Comparison of ENCODE assay signal across 8 cellular contexts in the genomic region with DNA sequence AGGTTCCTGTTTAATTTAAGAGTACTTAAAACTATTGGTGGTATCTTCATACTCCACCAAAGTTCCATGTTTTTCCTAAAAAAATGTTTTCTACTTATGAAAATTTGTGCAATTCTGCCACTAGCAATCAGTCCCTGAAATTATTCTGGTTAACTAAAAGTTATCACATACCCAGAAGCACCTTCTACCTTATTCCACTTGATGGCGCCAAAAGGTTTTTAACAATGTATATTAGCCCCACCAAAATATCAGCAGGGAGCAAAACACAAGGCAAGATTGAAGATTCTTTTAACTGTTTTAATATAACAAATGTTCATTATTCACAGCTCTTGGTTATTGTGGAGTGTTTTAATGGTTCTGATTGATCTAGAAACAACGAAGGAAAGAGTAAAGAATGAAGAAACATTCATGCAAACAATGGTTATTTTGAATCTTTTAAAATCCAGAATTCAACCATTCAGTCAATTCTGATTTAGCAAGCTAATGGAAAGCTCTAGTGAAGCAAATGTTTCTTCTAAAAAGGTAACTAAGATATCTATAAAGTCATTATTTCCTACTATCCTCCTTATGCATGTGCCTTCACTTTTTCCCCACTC.
DNase-seq lines count a peak whose midpoint lies in the region; ATAC-seq and TF ChIP-seq lines count a peak whose summit lies in the region.

No MANE protein-coding gene starts in this region.

- CTCF ChIA-PET in Calu3 (lab: Charles Lee) = interaction anchor here (1.3 kb wide), 1 partner anchor 191 kb away, joined by 6 read pairs; no protein-coding TSS in a partner anchor
- CTCF ChIA-PET in MCF 10A (lab: Yijun Ruan, JAX) = interaction anchor here (0.6 to 6.9 kb wide), 18 partner anchors 8 to 1022 kb away, joined by 3 to 105 read pairs (median 3); no protein-coding TSS in a partner anchor

- H3K9me3 Mint-ChIP-seq in Calu3 (ENCODE audit: low read depth, unreplicated experiment) (no peaks in the 10 kb centered on the region), MCF 10A (ENCODE audit: unreplicated experiment) (no peaks in the 10 kb centered on the region)

- no peak overlapping the region for H3K27ac Mint-ChIP-seq in Calu3 (ENCODE audit: unreplicated experiment)
- no peak overlapping the region for H3K27ac Mint-ChIP-seq in MCF 10A (ENCODE audit: low read depth, unreplicated experiment)

- peak; percentile 25 for DNase-seq in Calu3
- DNase-seq in NCI-H82 (lab: John Stamatoyannopoulos, UW) = peak; percentile 81
- peak; percentile 68 for DNase-seq in MCF 10A (ENCODE audit: unreplicated experiment)
- DNase-seq in inferior parietal cortex (ENCODE audit: extremely low spot score) = peak; percentile 87
- DNase-seq in substantia nigra (lab: John Stamatoyannopoulos, UW) = peak in 3 of 49 donors; percentile 1 to 30 (median 10)
- DNase-seq in OCI-M2 (lab: John Stamatoyannopoulos, UW; ENCODE audit: unreplicated experiment) = no peak

- BruUV-seq in Calu3 (replicated peaks; lab: Mats Ljungman, UMichigan) = no TSS peak
- no TSS peak for BruUV-seq in MCF 10A (replicated peaks; lab: Mats Ljungman, UMichigan)

- peak overlapping the region; percentile 58 for H3K27ac ChIP-seq in substantia nigra (ENCODE audit: low read depth, low read length, poor library complexity, severe bottlenecking)

- peak; percentile 24 for TF ChIP-seq CTCF in Calu3 (IDR thresholded peaks at IDR 0.05; ENCODE audit: unreplicated experiment)
- TF ChIP-seq CTCF in MCF 10A (IDR thresholded peaks at IDR 0.05; ENCODE audit: unreplicated experiment) = peak; percentile 62

- no peaks in the 10 kb centered on the region for H3K27me3 Mint-ChIP-seq in Calu3 (ENCODE audit: unreplicated experiment)
- H3K27me3 Mint-ChIP-seq in MCF 10A (ENCODE audit: insufficient read depth, unreplicated experiment) = no peaks in the 10 kb centered on the region

- no peaks in the 10 kb centered on the region for H3K4me1 Mint-ChIP-seq in Calu3 (ENCODE audit: low read depth, unreplicated experiment)
- H3K4me1 Mint-ChIP-seq in MCF 10A (ENCODE audit: insufficient read depth, unreplicated experiment) = no peaks in the 10 kb centered on the region

- H3K36me3 Mint-ChIP-seq in Calu3 (ENCODE audit: insufficient read depth, unreplicated experiment) (no peaks in the 10 kb centered on the region), MCF 10A (ENCODE audit: insufficient read depth, unreplicated experiment) (no peaks in the 10 kb centered on the region)

- intact Hi-C loops in Calu3 (cut with micrococcal nuclease; ENCODE audit: unreplicated experiment) = loop anchor here (1.0 to 10.0 kb wide), 3 partner anchors 192 to 823 kb away; no protein-coding TSS in a partner anchor
- intact Hi-C loops in MCF 10A (cut with micrococcal nuclease) = loop anchor here (1.0 to 5.0 kb wide), 3 partner anchors 191 to 821 kb away; no protein-coding TSS in a partner anchor

- ATAC-seq in GM18520 (IDR thresholded peaks at IDR 0.05; ENCODE audit: unreplicated experiment) (peak; percentile 50), HG03378 (IDR thresholded peaks at IDR 0.05; ENCODE audit: unreplicated experiment) (peak; percentile 84)

- H3K4me3 Mint-ChIP-seq in Calu3 (ENCODE audit: low read depth, unreplicated experiment) (no peak overlapping the region), MCF 10A (ENCODE audit: unreplicated experiment) (no peak overlapping the region)

- POLR2A ChIA-PET in MCF 10A (lab: Yijun Ruan, JAX) = no interaction called here
